Comparison of ENCODE assay signal across 1 cellular context in the genomic region with DNA sequence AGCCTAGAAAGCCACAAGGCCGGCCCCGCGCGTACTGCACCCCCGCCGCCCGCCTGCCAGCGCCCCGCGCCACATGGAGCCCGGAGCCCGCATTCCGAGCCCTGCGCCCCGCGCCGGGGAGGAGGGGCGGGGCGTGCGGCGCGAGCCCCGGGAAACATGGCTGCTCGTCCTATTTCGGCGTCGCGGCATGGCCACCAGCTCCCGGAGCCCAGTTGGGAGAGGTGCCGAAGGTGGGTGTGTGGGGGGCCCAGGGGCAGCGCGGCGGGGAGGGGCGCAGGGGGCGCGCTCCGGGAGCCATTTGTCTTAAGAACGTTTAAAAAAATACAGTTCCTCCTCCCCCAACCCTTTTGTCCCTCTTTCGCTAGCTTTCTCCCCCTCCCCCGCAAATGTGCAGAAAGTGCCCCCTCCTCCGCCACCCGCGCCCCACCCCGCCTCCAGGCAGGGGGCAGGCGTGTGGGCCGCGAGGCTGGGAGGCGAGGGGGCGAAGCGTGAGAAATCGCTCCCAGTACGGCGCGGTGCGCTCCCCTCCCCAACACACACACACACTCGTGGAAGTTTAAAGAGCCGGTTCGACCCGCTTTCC.
TF ChIP-seq lines count a peak whose summit lies in the region.

No MANE protein-coding gene starts in this region.

TF ChIP-seq in K562, 482 proteins besides CTCF, POLR2A, EP300 and RAD21 (continued from another document and continues in another):
- TF ChIP-seq COPS2 (conservative IDR thresholded peaks at IDR 0.05) (no peak), ZNF140 (CRISPR knock-in tag; IDR thresholded peaks at IDR 0.05) (no peak), ZNF324 (CRISPR knock-in tag; IDR thresholded peaks at IDR 0.05) (no peak), ZNF76 (CRISPR knock-in tag; IDR thresholded peaks at IDR 0.05; ENCODE audit: borderline replicate concordance) (no peak), GABPB2 (CRISPR knock-in tag; conservative IDR thresholded peaks at IDR 0.05) (no peak), KAT7 (CRISPR knock-in tag; IDR thresholded peaks at IDR 0.05; ENCODE audit: borderline replicate concordance) (no peak), MYC (IDR thresholded peaks at IDR 0.05; ENCODE audit: low read depth, low read length) (peak; percentile 75), MYC (CRISPR knock-in tag; IDR thresholded peaks at IDR 0.05; ENCODE audit: borderline replicate concordance, low read depth) (no peak), ATF7 (IDR thresholded peaks at IDR 0.05) (no peak), HNRNPUL1 (IDR thresholded peaks at IDR 0.05; ENCODE audit: low read length) (no peak), TAF15 (IDR thresholded peaks at IDR 0.05; ENCODE audit: low read depth, low read length) (no peak), PRMT5 (CRISPR knock-in tag; IDR thresholded peaks at IDR 0.05) (no peak), TCFL5 (CRISPR knock-in tag; conservative IDR thresholded peaks at IDR 0.05) (no peak), POLR2G (IDR thresholded peaks at IDR 0.05; ENCODE audit: low read depth, low read length) (peak; percentile 87), MBD2 (IDR thresholded peaks at IDR 0.05; ENCODE audit: borderline replicate concordance, low read depth) (peak; percentile 10; the same call in 1 of the 2 replicates), CBX1 (IDR thresholded peaks at IDR 0.05; ENCODE audit: low read depth) (0 out of 2 replicates have a peak, but pooled peaks have one; percentile 31), KDM2B (CRISPR knock-in tag; IDR thresholded peaks at IDR 0.05) (no peak), NBN (IDR thresholded peaks at IDR 0.05; ENCODE audit: low read depth) (no peak), MIER1 (IDR thresholded peaks at IDR 0.05; ENCODE audit: low read depth) (no peak), SLC30A9 (CRISPR knock-in tag; IDR thresholded peaks at IDR 0.05) (no peak), PRPF4 (IDR thresholded peaks at IDR 0.05; ENCODE audit: insufficient read depth, low read depth, low read length, poor library complexity, severe bottlenecking) (no peak), MAZ (CRISPR knock-in tag; conservative IDR thresholded peaks at IDR 0.05 in 1 of 2, IDR thresholded peaks at IDR 0.05 in 1 of 2) (peak in 1 of 2 experiments; percentile 77; a peak in 2 of 4 replicates), TCF7L2 (IDR thresholded peaks at IDR 0.05; ENCODE audit: low read depth, low read length) (no peak), CBX3 (IDR thresholded peaks at IDR 0.05; ENCODE audit: borderline replicate concordance in 1 of 2, low read length in 2 of 2) (no peak), RBBP5 (IDR thresholded peaks at IDR 0.05; ENCODE audit: borderline replicate concordance, insufficient read depth, low read length, poor library complexity, severe bottlenecking) (peak; percentile 27), ELF2 (CRISPR knock-in tag; IDR thresholded peaks at IDR 0.05) (no peak), TEAD1 (CRISPR knock-in tag; IDR thresholded peaks at IDR 0.05) (peak in 1 of 2 experiments; percentile 86; a peak in 1 of 4 replicates), MEF2D (tag; conservative IDR thresholded peaks at IDR 0.05; ENCODE audit: low read depth) (no peak), MAFF (IDR thresholded peaks at IDR 0.05; ENCODE audit: low read length) (no peak), GABPB1 (CRISPR knock-in tag; IDR thresholded peaks at IDR 0.05) (no peak), ZZZ3 (IDR thresholded peaks at IDR 0.05) (no peak), ILF3 (IDR thresholded peaks at IDR 0.05; ENCODE audit: borderline replicate concordance) (no peak), TBL1XR1 (IDR thresholded peaks at IDR 0.05; ENCODE audit: low read length in 2 of 2) (no peak)
- TF ChIP-seq, protein P1, sequence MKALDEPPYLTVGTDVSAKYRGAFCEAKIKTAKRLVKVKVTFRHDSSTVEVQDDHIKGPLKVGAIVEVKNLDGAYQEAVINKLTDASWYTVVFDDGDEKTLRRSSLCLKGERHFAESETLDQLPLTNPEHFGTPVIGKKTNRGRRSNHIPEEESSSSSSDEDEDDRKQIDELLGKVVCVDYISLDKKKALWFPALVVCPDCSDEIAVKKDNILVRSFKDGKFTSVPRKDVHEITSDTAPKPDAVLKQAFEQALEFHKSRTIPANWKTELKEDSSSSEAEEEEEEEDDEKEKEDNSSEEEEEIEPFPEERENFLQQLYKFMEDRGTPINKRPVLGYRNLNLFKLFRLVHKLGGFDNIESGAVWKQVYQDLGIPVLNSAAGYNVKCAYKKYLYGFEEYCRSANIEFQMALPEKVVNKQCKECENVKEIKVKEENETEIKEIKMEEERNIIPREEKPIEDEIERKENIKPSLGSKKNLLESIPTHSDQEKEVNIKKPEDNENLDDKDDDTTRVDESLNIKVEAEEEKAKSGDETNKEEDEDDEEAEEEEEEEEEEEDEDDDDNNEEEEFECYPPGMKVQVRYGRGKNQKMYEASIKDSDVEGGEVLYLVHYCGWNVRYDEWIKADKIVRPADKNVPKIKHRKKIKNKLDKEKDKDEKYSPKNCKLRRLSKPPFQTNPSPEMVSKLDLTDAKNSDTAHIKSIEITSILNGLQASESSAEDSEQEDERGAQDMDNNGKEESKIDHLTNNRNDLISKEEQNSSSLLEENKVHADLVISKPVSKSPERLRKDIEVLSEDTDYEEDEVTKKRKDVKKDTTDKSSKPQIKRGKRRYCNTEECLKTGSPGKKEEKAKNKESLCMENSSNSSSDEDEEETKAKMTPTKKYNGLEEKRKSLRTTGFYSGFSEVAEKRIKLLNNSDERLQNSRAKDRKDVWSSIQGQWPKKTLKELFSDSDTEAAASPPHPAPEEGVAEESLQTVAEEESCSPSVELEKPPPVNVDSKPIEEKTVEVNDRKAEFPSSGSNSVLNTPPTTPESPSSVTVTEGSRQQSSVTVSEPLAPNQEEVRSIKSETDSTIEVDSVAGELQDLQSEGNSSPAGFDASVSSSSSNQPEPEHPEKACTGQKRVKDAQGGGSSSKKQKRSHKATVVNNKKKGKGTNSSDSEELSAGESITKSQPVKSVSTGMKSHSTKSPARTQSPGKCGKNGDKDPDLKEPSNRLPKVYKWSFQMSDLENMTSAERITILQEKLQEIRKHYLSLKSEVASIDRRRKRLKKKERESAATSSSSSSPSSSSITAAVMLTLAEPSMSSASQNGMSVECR (CRISPR knock-in tag; IDR thresholded peaks at IDR 0.05) = no peak
- TF ChIP-seq, protein P2, sequence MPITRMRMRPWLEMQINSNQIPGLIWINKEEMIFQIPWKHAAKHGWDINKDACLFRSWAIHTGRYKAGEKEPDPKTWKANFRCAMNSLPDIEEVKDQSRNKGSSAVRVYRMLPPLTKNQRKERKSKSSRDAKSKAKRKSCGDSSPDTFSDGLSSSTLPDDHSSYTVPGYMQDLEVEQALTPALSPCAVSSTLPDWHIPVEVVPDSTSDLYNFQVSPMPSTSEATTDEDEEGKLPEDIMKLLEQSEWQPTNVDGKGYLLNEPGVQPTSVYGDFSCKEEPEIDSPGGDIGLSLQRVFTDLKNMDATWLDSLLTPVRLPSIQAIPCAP (CRISPR knock-in tag; IDR thresholded peaks at IDR 0.05; ENCODE audit: borderline replicate concordance) = no peak
- TF ChIP-seq, protein P3, sequence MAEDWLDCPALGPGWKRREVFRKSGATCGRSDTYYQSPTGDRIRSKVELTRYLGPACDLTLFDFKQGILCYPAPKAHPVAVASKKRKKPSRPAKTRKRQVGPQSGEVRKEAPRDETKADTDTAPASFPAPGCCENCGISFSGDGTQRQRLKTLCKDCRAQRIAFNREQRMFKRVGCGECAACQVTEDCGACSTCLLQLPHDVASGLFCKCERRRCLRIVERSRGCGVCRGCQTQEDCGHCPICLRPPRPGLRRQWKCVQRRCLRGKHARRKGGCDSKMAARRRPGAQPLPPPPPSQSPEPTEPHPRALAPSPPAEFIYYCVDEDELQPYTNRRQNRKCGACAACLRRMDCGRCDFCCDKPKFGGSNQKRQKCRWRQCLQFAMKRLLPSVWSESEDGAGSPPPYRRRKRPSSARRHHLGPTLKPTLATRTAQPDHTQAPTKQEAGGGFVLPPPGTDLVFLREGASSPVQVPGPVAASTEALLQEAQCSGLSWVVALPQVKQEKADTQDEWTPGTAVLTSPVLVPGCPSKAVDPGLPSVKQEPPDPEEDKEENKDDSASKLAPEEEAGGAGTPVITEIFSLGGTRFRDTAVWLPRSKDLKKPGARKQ (CRISPR knock-in tag; IDR thresholded peaks at IDR 0.05) = no peak
- TF ChIP-seq, protein P4, sequence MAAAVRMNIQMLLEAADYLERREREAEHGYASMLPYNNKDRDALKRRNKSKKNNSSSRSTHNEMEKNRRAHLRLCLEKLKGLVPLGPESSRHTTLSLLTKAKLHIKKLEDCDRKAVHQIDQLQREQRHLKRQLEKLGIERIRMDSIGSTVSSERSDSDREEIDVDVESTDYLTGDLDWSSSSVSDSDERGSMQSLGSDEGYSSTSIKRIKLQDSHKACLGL (CRISPR knock-in tag; IDR thresholded peaks at IDR 0.05; ENCODE audit: borderline replicate concordance, poor library complexity, severe bottlenecking) = no peak
- TF ChIP-seq, protein P5, sequence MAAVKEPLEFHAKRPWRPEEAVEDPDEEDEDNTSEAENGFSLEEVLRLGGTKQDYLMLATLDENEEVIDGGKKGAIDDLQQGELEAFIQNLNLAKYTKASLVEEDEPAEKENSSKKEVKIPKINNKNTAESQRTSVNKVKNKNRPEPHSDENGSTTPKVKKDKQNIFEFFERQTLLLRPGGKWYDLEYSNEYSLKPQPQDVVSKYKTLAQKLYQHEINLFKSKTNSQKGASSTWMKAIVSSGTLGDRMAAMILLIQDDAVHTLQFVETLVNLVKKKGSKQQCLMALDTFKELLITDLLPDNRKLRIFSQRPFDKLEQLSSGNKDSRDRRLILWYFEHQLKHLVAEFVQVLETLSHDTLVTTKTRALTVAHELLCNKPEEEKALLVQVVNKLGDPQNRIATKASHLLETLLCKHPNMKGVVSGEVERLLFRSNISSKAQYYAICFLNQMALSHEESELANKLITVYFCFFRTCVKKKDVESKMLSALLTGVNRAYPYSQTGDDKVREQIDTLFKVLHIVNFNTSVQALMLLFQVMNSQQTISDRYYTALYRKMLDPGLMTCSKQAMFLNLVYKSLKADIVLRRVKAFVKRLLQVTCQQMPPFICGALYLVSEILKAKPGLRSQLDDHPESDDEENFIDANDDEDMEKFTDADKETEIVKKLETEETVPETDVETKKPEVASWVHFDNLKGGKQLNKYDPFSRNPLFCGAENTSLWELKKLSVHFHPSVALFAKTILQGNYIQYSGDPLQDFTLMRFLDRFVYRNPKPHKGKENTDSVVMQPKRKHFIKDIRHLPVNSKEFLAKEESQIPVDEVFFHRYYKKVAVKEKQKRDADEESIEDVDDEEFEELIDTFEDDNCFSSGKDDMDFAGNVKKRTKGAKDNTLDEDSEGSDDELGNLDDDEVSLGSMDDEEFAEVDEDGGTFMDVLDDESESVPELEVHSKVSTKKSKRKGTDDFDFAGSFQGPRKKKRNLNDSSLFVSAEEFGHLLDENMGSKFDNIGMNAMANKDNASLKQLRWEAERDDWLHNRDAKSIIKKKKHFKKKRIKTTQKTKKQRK (IDR thresholded peaks at IDR 0.05; ENCODE audit: borderline replicate concordance, low read depth, low read length) = no peak
- TF ChIP-seq, protein P6, sequence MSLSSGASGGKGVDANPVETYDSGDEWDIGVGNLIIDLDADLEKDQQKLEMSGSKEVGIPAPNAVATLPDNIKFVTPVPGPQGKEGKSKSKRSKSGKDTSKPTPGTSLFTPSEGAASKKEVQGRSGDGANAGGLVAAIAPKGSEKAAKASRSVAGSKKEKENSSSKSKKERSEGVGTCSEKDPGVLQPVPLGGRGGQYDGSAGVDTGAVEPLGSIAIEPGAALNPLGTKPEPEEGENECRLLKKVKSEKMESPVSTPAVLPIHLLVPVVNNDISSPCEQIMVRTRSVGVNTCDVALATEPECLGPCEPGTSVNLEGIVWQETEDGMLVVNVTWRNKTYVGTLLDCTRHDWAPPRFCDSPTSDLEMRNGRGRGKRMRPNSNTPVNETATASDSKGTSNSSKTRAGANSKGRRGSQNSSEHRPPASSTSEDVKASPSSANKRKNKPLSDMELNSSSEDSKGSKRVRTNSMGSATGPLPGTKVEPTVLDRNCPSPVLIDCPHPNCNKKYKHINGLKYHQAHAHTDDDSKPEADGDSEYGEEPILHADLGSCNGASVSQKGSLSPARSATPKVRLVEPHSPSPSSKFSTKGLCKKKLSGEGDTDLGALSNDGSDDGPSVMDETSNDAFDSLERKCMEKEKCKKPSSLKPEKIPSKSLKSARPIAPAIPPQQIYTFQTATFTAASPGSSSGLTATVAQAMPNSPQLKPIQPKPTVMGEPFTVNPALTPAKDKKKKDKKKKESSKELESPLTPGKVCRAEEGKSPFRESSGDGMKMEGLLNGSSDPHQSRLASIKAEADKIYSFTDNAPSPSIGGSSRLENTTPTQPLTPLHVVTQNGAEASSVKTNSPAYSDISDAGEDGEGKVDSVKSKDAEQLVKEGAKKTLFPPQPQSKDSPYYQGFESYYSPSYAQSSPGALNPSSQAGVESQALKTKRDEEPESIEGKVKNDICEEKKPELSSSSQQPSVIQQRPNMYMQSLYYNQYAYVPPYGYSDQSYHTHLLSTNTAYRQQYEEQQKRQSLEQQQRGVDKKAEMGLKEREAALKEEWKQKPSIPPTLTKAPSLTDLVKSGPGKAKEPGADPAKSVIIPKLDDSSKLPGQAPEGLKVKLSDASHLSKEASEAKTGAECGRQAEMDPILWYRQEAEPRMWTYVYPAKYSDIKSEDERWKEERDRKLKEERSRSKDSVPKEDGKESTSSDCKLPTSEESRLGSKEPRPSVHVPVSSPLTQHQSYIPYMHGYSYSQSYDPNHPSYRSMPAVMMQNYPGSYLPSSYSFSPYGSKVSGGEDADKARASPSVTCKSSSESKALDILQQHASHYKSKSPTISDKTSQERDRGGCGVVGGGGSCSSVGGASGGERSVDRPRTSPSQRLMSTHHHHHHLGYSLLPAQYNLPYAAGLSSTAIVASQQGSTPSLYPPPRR (CRISPR knock-in tag; IDR thresholded peaks at IDR 0.05; ENCODE audit: borderline replicate concordance) = no peak
- TF ChIP-seq, protein P7, sequence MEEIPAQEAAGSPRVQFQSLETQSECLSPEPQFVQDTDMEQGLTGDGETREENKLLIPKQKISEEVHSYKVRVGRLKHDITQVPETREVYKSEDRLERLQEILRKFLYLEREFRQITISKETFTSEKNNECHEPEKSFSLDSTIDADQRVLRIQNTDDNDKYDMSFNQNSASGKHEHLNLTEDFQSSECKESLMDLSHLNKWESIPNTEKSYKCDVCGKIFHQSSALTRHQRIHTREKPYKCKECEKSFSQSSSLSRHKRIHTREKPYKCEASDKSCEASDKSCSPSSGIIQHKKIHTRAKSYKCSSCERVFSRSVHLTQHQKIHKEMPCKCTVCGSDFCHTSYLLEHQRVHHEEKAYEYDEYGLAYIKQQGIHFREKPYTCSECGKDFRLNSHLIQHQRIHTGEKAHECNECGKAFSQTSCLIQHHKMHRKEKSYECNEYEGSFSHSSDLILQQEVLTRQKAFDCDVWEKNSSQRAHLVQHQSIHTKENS (CRISPR knock-in tag; IDR thresholded peaks at IDR 0.05) = no peak
- TF ChIP-seq, protein P8, sequence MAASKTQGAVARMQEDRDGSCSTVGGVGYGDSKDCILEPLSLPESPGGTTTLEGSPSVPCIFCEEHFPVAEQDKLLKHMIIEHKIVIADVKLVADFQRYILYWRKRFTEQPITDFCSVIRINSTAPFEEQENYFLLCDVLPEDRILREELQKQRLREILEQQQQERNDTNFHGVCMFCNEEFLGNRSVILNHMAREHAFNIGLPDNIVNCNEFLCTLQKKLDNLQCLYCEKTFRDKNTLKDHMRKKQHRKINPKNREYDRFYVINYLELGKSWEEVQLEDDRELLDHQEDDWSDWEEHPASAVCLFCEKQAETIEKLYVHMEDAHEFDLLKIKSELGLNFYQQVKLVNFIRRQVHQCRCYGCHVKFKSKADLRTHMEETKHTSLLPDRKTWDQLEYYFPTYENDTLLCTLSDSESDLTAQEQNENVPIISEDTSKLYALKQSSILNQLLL (CRISPR knock-in tag; IDR thresholded peaks at IDR 0.05; ENCODE audit: borderline replicate concordance) = no peak
- TF ChIP-seq, protein P9, sequence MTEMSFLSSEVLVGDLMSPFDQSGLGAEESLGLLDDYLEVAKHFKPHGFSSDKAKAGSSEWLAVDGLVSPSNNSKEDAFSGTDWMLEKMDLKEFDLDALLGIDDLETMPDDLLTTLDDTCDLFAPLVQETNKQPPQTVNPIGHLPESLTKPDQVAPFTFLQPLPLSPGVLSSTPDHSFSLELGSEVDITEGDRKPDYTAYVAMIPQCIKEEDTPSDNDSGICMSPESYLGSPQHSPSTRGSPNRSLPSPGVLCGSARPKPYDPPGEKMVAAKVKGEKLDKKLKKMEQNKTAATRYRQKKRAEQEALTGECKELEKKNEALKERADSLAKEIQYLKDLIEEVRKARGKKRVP (CRISPR knock-in tag; IDR thresholded peaks at IDR 0.05) = no peak
